ENCODE assay signal across 1 cellular context in the genomic region with DNA sequence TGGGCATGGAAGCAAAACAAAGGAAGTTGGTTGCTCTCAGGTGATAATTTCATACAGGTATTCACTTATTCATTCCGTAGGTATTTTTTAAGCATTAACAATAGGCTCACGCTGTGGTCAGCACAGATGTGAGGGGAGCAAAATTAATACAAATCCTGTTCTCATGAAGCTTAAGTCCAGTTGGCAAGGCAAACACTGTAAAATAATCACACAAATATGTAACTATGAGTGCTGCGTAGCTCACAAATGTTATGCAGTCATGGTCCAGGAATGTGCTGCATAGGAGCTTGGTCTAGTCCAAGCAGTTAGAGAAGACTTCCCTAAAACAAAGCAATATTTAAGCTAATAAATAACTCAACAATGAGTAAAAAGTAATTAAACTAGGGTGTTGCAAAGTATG.
TF ChIP-seq lines count a peak whose summit lies in the region.

No MANE protein-coding gene starts in this region.

TF ChIP-seq in HepG2, 621 proteins besides CTCF, POLR2A, EP300 and RAD21 (continued from another document):
- TF ChIP-seq TEAD3 (CRISPR knock-in tag; optimal IDR thresholded peaks at IDR 0.05; ENCODE audit: borderline replicate concordance) (peak; percentile 70), THAP11 (CRISPR knock-in tag; IDR thresholded peaks at IDR 0.05) (no peak), NKX3-1 (CRISPR knock-in tag; IDR thresholded peaks at IDR 0.05) (no peak)
